ENCODE assay signal across 8 cellular contexts in genomic region chr22:24608327-24608726, GRCh38. TPM values are rescaled to one million over a fixed set of nuclear protein-coding genes. Genes with fewer than 3 reads are reported as not detected.
DNase-seq lines count a peak whose midpoint lies in the region; ATAC-seq, FAIRE-seq and TF ChIP-seq lines count a peak whose summit lies in the region.
"Not testable (repeated sequence)": the region's sequence is repeated elsewhere in the genome, so short reads cannot be mapped to it uniquely, and the experiment has no call there.

No MANE protein-coding gene starts in this region.

- H3K27ac ChIP-seq in OCI-LY3 (ENCODE audit: low read length) = peak overlapping the region; percentile 79
- H3K27ac ChIP-seq in GM12878 (ENCODE audit: control insufficient read depth, insufficient read depth) = peak overlapping the region; percentile 55; the same call in 1 of the 2 replicates

- not testable (repeated sequence) for BruUV-seq in GM12878 (replicated peaks; lab: Mats Ljungman, UMichigan)

- not testable (repeated sequence) for TF ChIP-seq RAD21 in GM12878 (IDR thresholded peaks at IDR 0.05; ENCODE audit: insufficient read depth, low read depth, low read length)

- SMC1A ChIA-PET in GM12878 (lab: Charles Lee; ENCODE audit: uncharacterized antibody, unreplicated experiment) = not testable (repeated sequence)

- not testable (repeated sequence) for H3K27me3 Mint-ChIP-seq in CD14-positive monocyte (ENCODE audit: low read depth in 3 of 3); activated CD4-positive, alpha-beta memory T cell treated with anti-CD3 and anti-CD28 coated beads for 36 hours; activated T-helper 17 cell treated with anti-CD3 and anti-CD28 coated beads, Interleukin-2, amount 50 U/mL, for 72 hours

- intact Hi-C loops in CD14-positive monocyte (cut with micrococcal nuclease); activated CD4-positive, alpha-beta memory T cell treated with anti-CD3 and anti-CD28 coated beads for 36 hours (cut with micrococcal nuclease); GM12878 (cut with micrococcal nuclease; ENCODE audit: unreplicated experiment); Right ventricle myocardium inferior (cut with DNase I): not testable (repeated sequence)

- H3K9me3 Mint-ChIP-seq in CD14-positive monocyte; activated CD4-positive, alpha-beta memory T cell treated with anti-CD3 and anti-CD28 coated beads for 36 hours; activated T-helper 17 cell treated with anti-CD3 and anti-CD28 coated beads, Interleukin-2, amount 50 U/mL, for 72 hours; stimulated activated effector memory CD8-positive, alpha-beta T cell treated with anti-CD3 and anti-CD28 coated beads, Interleukin-12 subunit alpha, Interleukin-12 subunit beta, amount 100 ng/mL, for 72 hours: not testable (repeated sequence)

- POLR2A ChIA-PET in activated CD4-positive, alpha-beta memory T cell treated with anti-CD3 and anti-CD28 coated beads for 36 hours (lab: Charles Lee); GM12878 (lab: Charles Lee): not testable (repeated sequence)

- not testable (repeated sequence) for TF ChIP-seq POLR2A in GM12878 (IDR thresholded peaks at IDR 0.05; ENCODE audit: low read depth, low read length)

- not testable (repeated sequence) for TF ChIP-seq CTCF in CD14-positive monocyte (IDR thresholded peaks at IDR 0.05); GM12875 (IDR thresholded peaks at IDR 0.05; ENCODE audit: borderline replicate concordance, insufficient read depth, low read depth, low read length); OCI-LY3 (IDR thresholded peaks at IDR 0.05; ENCODE audit: low read depth, low read length); GM12878 (IDR thresholded peaks at IDR 0.05 in 2 of 3, conservative IDR thresholded peaks at IDR 0.05 in 1 of 3; ENCODE audit: control insufficient read depth in 2 of 3, extremely low read depth in 1 of 3, insufficient read depth in 1 of 3, low read depth in 3 of 3, low read length in 3 of 3)

- peak overlapping the region in 1 of 2 donors; percentile 93 for H3K4me3 Mint-ChIP-seq in CD14-positive monocyte
- H3K4me3 Mint-ChIP-seq in activated CD4-positive, alpha-beta memory T cell treated with anti-CD3 and anti-CD28 coated beads for 36 hours = peak overlapping the region; percentile 98
- H3K4me3 Mint-ChIP-seq in activated T-helper 17 cell treated with anti-CD3 and anti-CD28 coated beads, Interleukin-2, amount 50 U/mL, for 72 hours = peak overlapping the region; percentile 98
- peak overlapping the region; percentile 99 for H3K4me3 Mint-ChIP-seq in stimulated activated effector memory CD8-positive, alpha-beta T cell treated with anti-CD3 and anti-CD28 coated beads, Interleukin-12 subunit alpha, Interleukin-12 subunit beta, amount 100 ng/mL, for 72 hours

- H3K36me3 Mint-ChIP-seq in CD14-positive monocyte; activated CD4-positive, alpha-beta memory T cell treated with anti-CD3 and anti-CD28 coated beads for 36 hours: not testable (repeated sequence)
- H3K36me3 Mint-ChIP-seq in activated T-helper 17 cell treated with anti-CD3 and anti-CD28 coated beads, Interleukin-2, amount 50 U/mL, for 72 hours (ENCODE audit: low read depth) = peaks cover 18% of the 10 kb centered on the region
- peaks cover 19% of the 10 kb centered on the region for H3K36me3 Mint-ChIP-seq in stimulated activated effector memory CD8-positive, alpha-beta T cell treated with anti-CD3 and anti-CD28 coated beads, Interleukin-12 subunit alpha, Interleukin-12 subunit beta, amount 100 ng/mL, for 72 hours

- TF ChIP-seq EP300 in GM12878 (IDR thresholded peaks at IDR 0.05; ENCODE audit: borderline replicate concordance in 1 of 2, control insufficient read depth in 1 of 2, low read depth in 2 of 2, low read length in 2 of 2) = not testable (repeated sequence)

- not testable (repeated sequence) for ATAC-seq in activated T-helper 17 cell treated with anti-CD3 and anti-CD28 coated beads, Interleukin-2, amount 50 U/mL, for 72 hours (replicated peaks); Right ventricle myocardium inferior; stimulated activated effector memory CD8-positive, alpha-beta T cell treated with anti-CD3 and anti-CD28 coated beads, Interleukin-12 subunit alpha, Interleukin-12 subunit beta, amount 100 ng/mL, for 72 hours
- peak; percentile 7; the same call in 2 of the 3 replicates for ATAC-seq in GM12878

- H4K20me1 ChIP-seq in OCI-LY3 (ENCODE audit: insufficient read depth, low read length); GM12878 (ENCODE audit: control insufficient read depth, insufficient read depth): not testable (repeated sequence)

- H3K27me3 ChIP-seq in OCI-LY3 (ENCODE audit: low read depth, low read length); GM12878 (replicated peaks in 1 of 2; ENCODE audit: control insufficient read depth in 2 of 2, insufficient read depth in 2 of 2, low read length in 1 of 2): not testable (repeated sequence)

- WGBS in GM12878 (ENCODE audit: insufficient coverage, insufficient replicate concordance, low lambda C conversion rate, missing lambda C conversion rate) = 60% methylated on average over 6 of the region's 6 CpGs

- H3K4me1 Mint-ChIP-seq in CD14-positive monocyte = peaks cover 32% of the 10 kb centered on the region
- H3K4me1 Mint-ChIP-seq in activated CD4-positive, alpha-beta memory T cell treated with anti-CD3 and anti-CD28 coated beads for 36 hours (ENCODE audit: low read depth) = peaks cover 25% of the 10 kb centered on the region
- not testable (repeated sequence) for H3K4me1 Mint-ChIP-seq in activated T-helper 17 cell treated with anti-CD3 and anti-CD28 coated beads, Interleukin-2, amount 50 U/mL, for 72 hours
- peaks cover 33% of the 10 kb centered on the region for H3K4me1 Mint-ChIP-seq in stimulated activated effector memory CD8-positive, alpha-beta T cell treated with anti-CD3 and anti-CD28 coated beads, Interleukin-12 subunit alpha, Interleukin-12 subunit beta, amount 100 ng/mL, for 72 hours

- in situ Hi-C loops in GM12878 (cut with MboI) = not testable (repeated sequence)

- H3K36me3 ChIP-seq in OCI-LY3 (replicated peaks; ENCODE audit: low read depth, low read length); GM12878 (ENCODE audit: control insufficient read depth in 2 of 2, insufficient read depth in 2 of 2, low read length in 1 of 2): not testable (repeated sequence)

- CTCF ChIA-PET in activated CD4-positive, alpha-beta memory T cell treated with anti-CD3 and anti-CD28 coated beads for 36 hours (lab: Charles Lee) = not testable (repeated sequence)
- CTCF ChIA-PET in GM12878 (lab: Yijun Ruan, JAX) = interaction anchor here (1.2 to 1.3 kb wide), 2 partner anchors 9 to 79 kb away, joined by 3 read pairs; no protein-coding TSS in a partner anchor

- RAD21 ChIA-PET in GM12878 (lab: Charles Lee; ENCODE audit: unreplicated experiment) = not testable (repeated sequence)

- not testable (repeated sequence) for H2AFZ ChIP-seq in OCI-LY3 (ENCODE audit: low read depth, low read length); GM12878 (ENCODE audit: control insufficient read depth, low read depth, low read length)

- H3K4me2 ChIP-seq in OCI-LY3 (ENCODE audit: low read length) = peak overlapping the region; percentile 89
- H3K4me2 ChIP-seq in GM12878 (ENCODE audit: control insufficient read depth, insufficient read depth) = peak overlapping the region; percentile 55; the same call in 1 of the 2 replicates

- not testable (repeated sequence) for FAIRE-seq in GM12878 (lab: Jason Lieb, UNC)

- peak overlapping the region; percentile 97 to 99 (median 98) for H3K27ac Mint-ChIP-seq in CD14-positive monocyte
- H3K27ac Mint-ChIP-seq in activated CD4-positive, alpha-beta memory T cell treated with anti-CD3 and anti-CD28 coated beads for 36 hours = peak overlapping the region; percentile 98
- H3K27ac Mint-ChIP-seq in activated T-helper 17 cell treated with anti-CD3 and anti-CD28 coated beads, Interleukin-2, amount 50 U/mL, for 72 hours = peak overlapping the region; percentile 99
- H3K27ac Mint-ChIP-seq in stimulated activated effector memory CD8-positive, alpha-beta T cell treated with anti-CD3 and anti-CD28 coated beads, Interleukin-12 subunit alpha, Interleukin-12 subunit beta, amount 100 ng/mL, for 72 hours = peak overlapping the region; percentile 100

- DNase-seq in CD14-positive monocyte (ENCODE audit: low spot score) (peak; percentile 44), Right ventricle myocardium inferior (ENCODE audit: missing footprints) (peak; percentile 8)
- DNase-seq in activated CD4-positive, alpha-beta memory T cell treated with anti-CD3 and anti-CD28 coated beads for 36 hours; GM12878 (ENCODE audit: low read depth, low spot score); stimulated activated effector memory CD8-positive, alpha-beta T cell treated with anti-CD3 and anti-CD28 coated beads, Interleukin-12 subunit alpha, Interleukin-12 subunit beta, amount 100 ng/mL, for 72 hours (ENCODE audit: low spot score in 2 of 2): not testable (repeated sequence)

- peaks cover 18% of the 10 kb centered on the region for H3K79me2 ChIP-seq in OCI-LY3 (ENCODE audit: low read length)
- H3K79me2 ChIP-seq in GM12878 (ENCODE audit: control insufficient read depth, insufficient read depth, low read length) = not testable (repeated sequence)

- H3K4me3 ChIP-seq in GM12875 (ENCODE audit: low read depth, low read length) (peak overlapping the region; percentile 29), OCI-LY3 (ENCODE audit: low read length) (peak overlapping the region; percentile 80), GM12878 (0 out of 2 replicates have a peak overlapping the region, but pooled peaks have one; percentile 34)

- not testable (repeated sequence) for H3K4me1 ChIP-seq in OCI-LY3 (ENCODE audit: low read length); GM12878 (ENCODE audit: control insufficient read depth, insufficient read depth, low read length)

- not testable (repeated sequence) for H3K9me3 ChIP-seq in OCI-LY3 (ENCODE audit: insufficient read depth, low read length); GM12878 (replicated peaks; ENCODE audit: control insufficient read depth, insufficient read depth, low read length)

- H3K9ac ChIP-seq in OCI-LY3 (ENCODE audit: low read length) (peak overlapping the region; percentile 92), GM12878 (ENCODE audit: control insufficient read depth, insufficient read depth, low read length) (peak overlapping the region; percentile 27; the same call in 1 of the 2 replicates)

RNA-seq across cellular contexts. Expression of gene GGT1, which starts 5.3 kb away (rescaled TPM):
- polyA plus RNA-seq in CD14-positive monocyte (10 to 100 TPM; 16.0 to 25.5 TPM), GM12878 (2011; rRNA removed) (8.5 and 26.6 TPM in 2 replicates), GM12878 (2014; fragmentation: Illumina TruSeq; extraction: Trizol) (2.1 and 7.4 TPM in 2 replicates), GM12878 (2014; fragmentation: Nextera tagmentation; extraction: Ambion mirVana) (1 to 10 TPM in 1 of 2 experiments, under 1 TPM in 1; 0.47 to 1.4 TPM), GM12878 (2014; rRNA removed) (11.3 and 11.6 TPM in 2 replicates), GM12878 (2016; fragmentation: Nextera tagmentation; extraction: Ambion mirVana) (10 to 100 TPM; 10.2 to 14.8 TPM)
- total RNA-seq in activated CD4-positive, alpha-beta memory T cell treated with anti-CD3 and anti-CD28 coated beads for 36 hours = 10 to 100 TPM; 39.5 to 41.5 TPM
- total RNA-seq in activated T-helper 17 cell treated with anti-CD3 and anti-CD28 coated beads, Interleukin-2, amount 50 U/mL, for 72 hours = 100 to 1,000 TPM in 1 of 2 donors, 10 to 100 TPM in 1; 82.4 to 122 TPM
- total RNA-seq in GM12878 (2013; cell fraction: nucleolus; rRNA removed) = 37.5 and 48.1 TPM in 2 replicates
- total RNA-seq in GM12878 (2014; rRNA removed) (8.0 and 8.4 TPM in 2 replicates), GM12878 (2014; rRNA removed; fragmentation: Illumina TruSeq; extraction: Trizol) (4.1 and 5.0 TPM in 2 replicates), GM12878 (2021) (11.8 and 13.9 TPM in 2 replicates), Right ventricle myocardium inferior (2.3 TPM)
- polyA plus RNA-seq in GM12878 (2011; ENCODE audit: low read depth) = 3.7 TPM
- polyA plus RNA-seq in GM12878 (2011; cell fraction: cytosol; rRNA removed) = 30.9 and 43.3 TPM in 2 replicates
- 92.0 and 98.4 TPM in 2 replicates for polyA plus RNA-seq in GM12878 (2011; cell fraction: nucleus; rRNA removed)
- 10.6 and 11.7 TPM in 2 replicates for polyA plus RNA-seq in GM12878 (2012)
- 17.8 and 38.4 TPM in 2 replicates for polyA minus RNA-seq in GM12878 (2011; rRNA and poly(A)+ RNA removed)
- polyA minus RNA-seq in GM12878 (2011; cell fraction: cytosol; rRNA and poly(A)+ RNA removed) = 17.9 and 19.4 TPM in 2 replicates
- 14.3 and 17.7 TPM in 2 replicates for polyA minus RNA-seq in GM12878 (2011; cell fraction: nucleus; rRNA and poly(A)+ RNA removed)

RNA-seq across cellular contexts. Expression of gene LRRC75B, which starts 15.5 kb away (rescaled TPM):
- polyA plus RNA-seq in CD14-positive monocyte (under 1 TPM; 0.20 to 0.53 TPM), GM12878 (2011; rRNA removed) (0.68 and 0.98 TPM in 2 replicates), GM12878 (2014; fragmentation: Illumina TruSeq; extraction: Trizol) (0.09 TPM in 1 of 2 replicates, not detected in the other), GM12878 (2014; fragmentation: Nextera tagmentation; extraction: Ambion mirVana) (not detected), GM12878 (2014; rRNA removed) (0.56 and 0.66 TPM in 2 replicates), GM12878 (2016; fragmentation: Nextera tagmentation; extraction: Ambion mirVana) (under 1 TPM in 1 of 2 experiments, not detected in 1; 0.10 TPM)
- total RNA-seq in activated CD4-positive, alpha-beta memory T cell treated with anti-CD3 and anti-CD28 coated beads for 36 hours = 1 to 10 TPM; 1.1 to 1.2 TPM
- 1 to 10 TPM; 1.1 to 2.3 TPM for total RNA-seq in activated T-helper 17 cell treated with anti-CD3 and anti-CD28 coated beads, Interleukin-2, amount 50 U/mL, for 72 hours
- 4.9 and 5.6 TPM in 2 replicates for total RNA-seq in GM12878 (2013; cell fraction: nucleolus; rRNA removed)
- total RNA-seq in GM12878 (2014; rRNA removed) (0.11 TPM in 2 replicates), GM12878 (2014; rRNA removed; fragmentation: Illumina TruSeq; extraction: Trizol) (0.09 and 0.18 TPM in 2 replicates), GM12878 (2021) (0.24 and 0.26 TPM in 2 replicates), Right ventricle myocardium inferior (6.5 TPM)
- 0.50 TPM for polyA plus RNA-seq in GM12878 (2011; ENCODE audit: low read depth)
- polyA plus RNA-seq in GM12878 (2011; cell fraction: cytosol; rRNA removed) = 1.5 and 1.8 TPM in 2 replicates
- polyA plus RNA-seq in GM12878 (2011; cell fraction: nucleus; rRNA removed) = 10.7 and 12.9 TPM in 2 replicates
- 0.84 and 1.2 TPM in 2 replicates for polyA plus RNA-seq in GM12878 (2012)
- 0.22 and 1.1 TPM in 2 replicates for polyA minus RNA-seq in GM12878 (2011; rRNA and poly(A)+ RNA removed)
- polyA minus RNA-seq in GM12878 (2011; cell fraction: cytosol; rRNA and poly(A)+ RNA removed) = not detected in 2 replicates
- 0.67 and 0.73 TPM in 2 replicates for polyA minus RNA-seq in GM12878 (2011; cell fraction: nucleus; rRNA and poly(A)+ RNA removed)

RNA-seq across cellular contexts. Expression of gene SNRPD3, which starts 52.5 kb away (rescaled TPM):
- 10 to 100 TPM; 71.8 to 80.9 TPM for polyA plus RNA-seq in CD14-positive monocyte
- 100 to 1,000 TPM; 131 TPM for total RNA-seq in activated CD4-positive, alpha-beta memory T cell treated with anti-CD3 and anti-CD28 coated beads for 36 hours
- total RNA-seq in activated T-helper 17 cell treated with anti-CD3 and anti-CD28 coated beads, Interleukin-2, amount 50 U/mL, for 72 hours = 100 to 1,000 TPM in 1 of 2 donors, 10 to 100 TPM in 1; 81.1 to 128 TPM
- 108 and 115 TPM in 2 replicates for total RNA-seq in GM12878 (2013; cell fraction: nucleolus; rRNA removed)
- 175 and 179 TPM in 2 replicates for total RNA-seq in GM12878 (2014; rRNA removed)
- 254 and 257 TPM in 2 replicates for total RNA-seq in GM12878 (2014; rRNA removed; fragmentation: Illumina TruSeq; extraction: Trizol)
- 111 and 112 TPM in 2 replicates for total RNA-seq in GM12878 (2021)
- 44.6 TPM for polyA plus RNA-seq in GM12878 (2011; ENCODE audit: low read depth)
- polyA plus RNA-seq in GM12878 (2011; rRNA removed) = 68.4 and 121 TPM in 2 replicates
- 214 and 250 TPM in 2 replicates for polyA plus RNA-seq in GM12878 (2011; cell fraction: cytosol; rRNA removed)
- polyA plus RNA-seq in GM12878 (2011; cell fraction: nucleus; rRNA removed) = 76.5 and 82.6 TPM in 2 replicates
- 121 and 175 TPM in 2 replicates for polyA plus RNA-seq in GM12878 (2012)
- polyA plus RNA-seq in GM12878 (2014; fragmentation: Illumina TruSeq; extraction: Trizol) = 324 and 433 TPM in 2 replicates
- polyA plus RNA-seq in GM12878 (2014; fragmentation: Nextera tagmentation; extraction: Ambion mirVana) = 100 to 1,000 TPM; 244 to 258 TPM
- 197 and 228 TPM in 2 replicates for polyA plus RNA-seq in GM12878 (2014; rRNA removed)
- polyA plus RNA-seq in GM12878 (2016; fragmentation: Nextera tagmentation; extraction: Ambion mirVana) = 100 to 1,000 TPM; 240 to 251 TPM
- polyA minus RNA-seq in GM12878 (2011; rRNA and poly(A)+ RNA removed) = 175 and 182 TPM in 2 replicates
- polyA minus RNA-seq in GM12878 (2011; cell fraction: cytosol; rRNA and poly(A)+ RNA removed) = 36.2 and 58.3 TPM in 2 replicates
- polyA minus RNA-seq in GM12878 (2011; cell fraction: nucleus; rRNA and poly(A)+ RNA removed) = 57.3 and 92.8 TPM in 2 replicates
- 70.0 TPM for total RNA-seq in Right ventricle myocardium inferior

RNA-seq across cellular contexts. Expression of gene GUCD1, which starts 53.4 kb away (rescaled TPM):
- polyA plus RNA-seq in CD14-positive monocyte (10 to 100 TPM; 67.1 to 72.5 TPM), GM12878 (2011; rRNA removed) (57.4 and 87.1 TPM in 2 replicates), GM12878 (2014; fragmentation: Illumina TruSeq; extraction: Trizol) (65.0 and 89.3 TPM in 2 replicates), GM12878 (2014; fragmentation: Nextera tagmentation; extraction: Ambion mirVana) (10 to 100 TPM; 57.8 to 96.9 TPM), GM12878 (2014; rRNA removed) (136 and 145 TPM in 2 replicates), GM12878 (2016; fragmentation: Nextera tagmentation; extraction: Ambion mirVana) (10 to 100 TPM; 56.0 to 71.2 TPM)
- total RNA-seq in activated CD4-positive, alpha-beta memory T cell treated with anti-CD3 and anti-CD28 coated beads for 36 hours = 10 to 100 TPM; 94.2 to 99.5 TPM
- total RNA-seq in activated T-helper 17 cell treated with anti-CD3 and anti-CD28 coated beads, Interleukin-2, amount 50 U/mL, for 72 hours = 100 to 1,000 TPM in 1 of 2 donors, 10 to 100 TPM in 1; 90.4 to 158 TPM
- total RNA-seq in GM12878 (2013; cell fraction: nucleolus; rRNA removed) = 33.2 and 34.3 TPM in 2 replicates
- total RNA-seq in GM12878 (2014; rRNA removed) (170 and 177 TPM in 2 replicates), GM12878 (2014; rRNA removed; fragmentation: Illumina TruSeq; extraction: Trizol) (81.7 and 82.2 TPM in 2 replicates), GM12878 (2021) (126 and 127 TPM in 2 replicates), Right ventricle myocardium inferior (266 TPM)
- 65.3 TPM for polyA plus RNA-seq in GM12878 (2011; ENCODE audit: low read depth)
- polyA plus RNA-seq in GM12878 (2011; cell fraction: cytosol; rRNA removed) = 128 and 167 TPM in 2 replicates
- polyA plus RNA-seq in GM12878 (2011; cell fraction: nucleus; rRNA removed) = 69.8 and 82.1 TPM in 2 replicates
- 80.9 and 87.1 TPM in 2 replicates for polyA plus RNA-seq in GM12878 (2012)
- polyA minus RNA-seq in GM12878 (2011; rRNA and poly(A)+ RNA removed) = 126 and 176 TPM in 2 replicates
- 67.6 and 74.1 TPM in 2 replicates for polyA minus RNA-seq in GM12878 (2011; cell fraction: cytosol; rRNA and poly(A)+ RNA removed)
- polyA minus RNA-seq in GM12878 (2011; cell fraction: nucleus; rRNA and poly(A)+ RNA removed) = 20.8 and 41.9 TPM in 2 replicates

Comparison
In these comparisons a context has a peak if more than half of its experiments do, and no peak if none do; other contexts are left out.
1. H3K4me3 ChIP-seq: peak in every context shown above with its lines; median percentile 80 in OCI-LY3; 34 in GM12878; 29 in GM12875.